ENCODE assay signal across 8 cellular contexts in genomic region chr1:231242516-231243198, GRCh38. TPM values are rescaled to one million over a fixed set of nuclear protein-coding genes. Genes with fewer than 3 reads are reported as not detected.
A peak's percentile ranks its signal among the peaks of the same experiment; 100 is the strongest.
DNase-seq lines count a peak whose midpoint lies in the region; TF ChIP-seq lines count a peak whose summit lies in the region.

No MANE protein-coding gene starts in this region.

- peaks cover 21% of the 10 kb centered on the region for H3K4me1 ChIP-seq in KMS-11 (ENCODE audit: low read depth, poor library complexity, severe bottlenecking)
- peaks cover 0 to 18% of the 10 kb centered on the region in 2 donors for H3K4me1 ChIP-seq in ascending aorta

- peaks cover 4% of the 10 kb centered on the region; the same call in 1 of the 2 replicates for H3K36me3 ChIP-seq in BJ (ENCODE audit: control insufficient read depth, insufficient read depth, low read length)
- H3K36me3 ChIP-seq in KMS-11 (ENCODE audit: insufficient read depth) = no peaks in the 10 kb centered on the region
- H3K36me3 ChIP-seq in ascending aorta = peaks cover 7 to 12% of the 10 kb centered on the region in 2 donors

- no peak overlapping the region for H3K27ac Mint-ChIP-seq in mesothelial cell of epicardium

- POLR2A ChIA-PET in BJ (lab: Charles Lee) = no interaction called here

- peaks cover 22% of the 10 kb centered on the region for H3K4me1 Mint-ChIP-seq in mesothelial cell of epicardium

- no peaks in the 10 kb centered on the region for H3K27me3 Mint-ChIP-seq in mesothelial cell of epicardium (ENCODE audit: low read depth)

- TF ChIP-seq CTCF in BJ (IDR thresholded peaks at IDR 0.05; ENCODE audit: insufficient read depth, low read depth, low read length) = no peak
- TF ChIP-seq CTCF in KMS-11 (conservative IDR thresholded peaks at IDR 0.05; ENCODE audit: low read depth, low read length) = no peak
- TF ChIP-seq CTCF in ascending aorta (IDR thresholded peaks at IDR 0.05) = no peak
- no peak for TF ChIP-seq CTCF in mesothelial cell of epicardium (IDR thresholded peaks at IDR 0.05; ENCODE audit: unreplicated experiment)

- H3K9me3 ChIP-seq in ascending aorta = no peaks in the 10 kb centered on the region

- H4K20me1 ChIP-seq in KMS-11 (ENCODE audit: insufficient read depth) = no peaks in the 10 kb centered on the region

- peaks cover 13% of the 10 kb centered on the region for H3K36me3 Mint-ChIP-seq in mesothelial cell of epicardium

- H3K9ac ChIP-seq in KMS-11 = peak overlapping the region; percentile 86; the same call in 1 of the 2 replicates

- CTCF ChIA-PET in BJ (lab: Yijun Ruan, JAX) = no interaction called here

- H2AFZ ChIP-seq in KMS-11 (ENCODE audit: low read depth) = no peak overlapping the region

- H3K4me3 ChIP-seq in BJ (ENCODE audit: low read depth, low read length) (peak overlapping the region; percentile 59; the same call in 1 of the 2 replicates), KMS-11 (IDR thresholded peaks at IDR 0.05; ENCODE audit: insufficient read depth, low read depth, low read length) (no peak overlapping the region), ascending aorta (peak overlapping the region; percentile 85 to 90)

- intact Hi-C loops in ascending aorta (cut with DNase I) = loop anchor here (5.0 to 10.0 kb wide), 3 partner anchors 95 to 598 kb away; partner anchors contain the start of genes COG2, EGLN1, EXOC8 and SPRTN

- no peaks in the 10 kb centered on the region for H3K9me3 Mint-ChIP-seq in mesothelial cell of epicardium

- H3K27ac ChIP-seq in KMS-11 (no peak overlapping the region), ascending aorta (no peak overlapping the region)

- H3K79me2 ChIP-seq in KMS-11 (ENCODE audit: insufficient read depth, low read depth) = peaks cover 67% of the 10 kb centered on the region

- DNase-seq in BJ (ENCODE audit: low read depth) (no peak), ascending aorta (ENCODE audit: low spot score in 2 of 2) (no peak), mesothelial cell of epicardium (ENCODE audit: low spot score in 2 of 2, unreplicated experiment in 2 of 2) (no peak), superior temporal gyrus (ENCODE audit: extremely low spot score) (no peak), NCI-H748 (lab: John Stamatoyannopoulos, UW; ENCODE audit: unreplicated experiment) (no peak)
- DNase-seq in stimulated activated CD8-positive, alpha-beta memory T cell treated with anti-CD3 and anti-CD28 coated beads, Interleukin-4, amount 100 ng/mL, for 48 hours = no peak
- DNase-seq in central memory CD4-positive, alpha-beta T cell = no peak

- H3K4me3 Mint-ChIP-seq in mesothelial cell of epicardium = peak overlapping the region; percentile 95

- H3K4me2 ChIP-seq in KMS-11 = peak overlapping the region; percentile 83

- H3K27me3 ChIP-seq in BJ (ENCODE audit: control insufficient read depth, insufficient read depth, low read length) (no peaks in the 10 kb centered on the region), KMS-11 (ENCODE audit: insufficient read depth, low read depth) (no peaks in the 10 kb centered on the region), ascending aorta (no peaks in the 10 kb centered on the region)

RNA-seq across cellular contexts. Expression of gene GNPAT, which starts 1.6 kb away (rescaled TPM):
- 22.8 and 38.2 TPM in 2 replicates for polyA plus RNA-seq in BJ (2011; rRNA removed)
- polyA minus RNA-seq in BJ (2011; rRNA and poly(A)+ RNA removed) = 13.6 and 17.3 TPM in 2 replicates
- total RNA-seq in ascending aorta = 34.8 TPM
- total RNA-seq in mesothelial cell of epicardium = 33.4 to 36.3 TPM (median 34.0 TPM) in 3 replicates
